8 cellular contexts compared by ENCODE assay signal in genomic region chr22:19177164-19178064, GRCh38. TPM values are rescaled to one million over a fixed set of nuclear protein-coding genes. Genes with fewer than 3 reads are reported as not detected.
DNase-seq lines count a peak whose midpoint lies in the region; ATAC-seq and TF ChIP-seq lines count a peak whose summit lies in the region.

No MANE protein-coding gene starts in this region.

- no peak overlapping the region for H2BK15ac ChIP-seq in mesenchymal stem cell (ENCODE audit: low read depth, poor library complexity, severe bottlenecking)

- ATAC-seq in heart right ventricle (no peak), Right ventricle myocardium superior (ENCODE audit: poor library complexity) (no peak), body of pancreas (no peak), HG02870 (IDR thresholded peaks at IDR 0.05; ENCODE audit: unreplicated experiment) (no peak), GM21737 (IDR thresholded peaks at IDR 0.05; ENCODE audit: unreplicated experiment) (no peak)

- peak overlapping the region; percentile 66 to 96 (median 89) for H3K4me3 ChIP-seq in heart right ventricle
- peak overlapping the region; percentile 35 to 86 for H3K4me3 ChIP-seq in body of pancreas
- H3K4me3 ChIP-seq in mesenchymal stem cell (ENCODE audit: insufficient read depth in 1 of 2, low read depth in 1 of 2, low read length in 2 of 2) = peak overlapping the region; percentile 82 to 90
- H3K4me3 ChIP-seq in vagina = peak overlapping the region; percentile 72 to 92

- no peak for TF ChIP-seq POLR2A in body of pancreas (IDR thresholded peaks at IDR 0.05)
- no peak for TF ChIP-seq POLR2A in vagina (IDR thresholded peaks at IDR 0.05)

- H3K27me3 ChIP-seq in heart right ventricle (no peaks in the 10 kb centered on the region), body of pancreas (no peaks in the 10 kb centered on the region), mesenchymal stem cell (ENCODE audit: control insufficient read depth in 1 of 2, insufficient read depth in 1 of 2, low read length in 2 of 2) (no peaks in the 10 kb centered on the region), vagina (no peaks in the 10 kb centered on the region)

- peak overlapping the region; percentile 88 for H3K4me2 ChIP-seq in mesenchymal stem cell (ENCODE audit: low read length, poor library complexity, severe bottlenecking)

- DNase-seq in heart right ventricle (no peak), Right ventricle myocardium superior (no peak), body of pancreas (no peak), mesenchymal stem cell (no peak), vagina (ENCODE audit: extremely low spot score in 2 of 2) (no peak)
- no peak for DNase-seq in activated CD4-positive, alpha-beta T cell treated with anti-CD3 and anti-CD28 coated beads for 4 hours

- peak overlapping the region in 1 of 2 experiments; percentile 93 for H3K23ac ChIP-seq in mesenchymal stem cell (ENCODE audit: low read length in 2 of 2)

- H4K8ac ChIP-seq in mesenchymal stem cell (ENCODE audit: low read length) = peak overlapping the region; percentile 55

- peaks cover 20 to 65% (median 52%) of the 10 kb centered on the region in 9 donors for H3K4me1 ChIP-seq in heart right ventricle
- peaks cover 64% of the 10 kb centered on the region for H3K4me1 ChIP-seq in body of pancreas
- H3K4me1 ChIP-seq in mesenchymal stem cell (ENCODE audit: control insufficient read depth, insufficient read depth, low read depth, low read length) = peaks cover 59% of the 10 kb centered on the region
- peaks cover 59% of the 10 kb centered on the region for H3K4me1 ChIP-seq in vagina

- H3K36me3 ChIP-seq in heart right ventricle (no peaks in the 10 kb centered on the region), body of pancreas (replicated peaks in 1 of 2; ENCODE audit: insufficient read depth in 1 of 2, low read depth in 2 of 2) (no peaks in the 10 kb centered on the region), mesenchymal stem cell (ENCODE audit: control insufficient read depth in 1 of 2, insufficient read depth in 2 of 2, low read depth in 1 of 2, low read length in 2 of 2) (peaks cover 15 to 51% of the 10 kb centered on the region in 2 experiments), vagina (no peaks in the 10 kb centered on the region)

- TF ChIP-seq CTCF in heart right ventricle (IDR thresholded peaks at IDR 0.05) = no peak
- no peak for TF ChIP-seq CTCF in body of pancreas (IDR thresholded peaks at IDR 0.05)
- TF ChIP-seq CTCF in vagina (IDR thresholded peaks at IDR 0.05) = no peak

- peak overlapping the region in 1 of 2 experiments; percentile 96 for H3K14ac ChIP-seq in mesenchymal stem cell (ENCODE audit: low read length in 2 of 2)

- no peak overlapping the region for H2AK5ac ChIP-seq in mesenchymal stem cell (ENCODE audit: low read length, severe bottlenecking)

- H3K27ac ChIP-seq in heart right ventricle (peak overlapping the region; percentile 12 to 93 (median 88)), body of pancreas (peak overlapping the region; percentile 71 to 94 (median 92)), mesenchymal stem cell (ENCODE audit: low read length, poor library complexity, severe bottlenecking) (no peak overlapping the region), vagina (peak overlapping the region; percentile 71)

- peak overlapping the region in 1 of 2 experiments; percentile 72 for H2BK12ac ChIP-seq in mesenchymal stem cell (ENCODE audit: low read length in 2 of 2)

- H3K18ac ChIP-seq in mesenchymal stem cell (ENCODE audit: low read depth in 1 of 2, low read length in 2 of 2) = peak overlapping the region; percentile 81 to 95

- intact Hi-C loops in heart right ventricle (cut with DNase I) = loop anchor here in 3 of 10 donors (1.0 to 5.0 kb wide), 4 partner anchors 115 to 302 kb away; partner anchors contain the start of genes CDC45 (in 2 of the 3), CLTCL1 (in 2 of the 3), HIRA (in 2 of the 3) and MRPL40 (in 2 of the 3)
- intact Hi-C loops in Right ventricle myocardium superior (cut with DNase I) = no loop called here
- intact Hi-C loops in body of pancreas (cut with DNase I) = loop anchor here (5.0 kb wide), 1 partner anchor 50 kb away; no protein-coding TSS in a partner anchor
- intact Hi-C loops in vagina (cut with DNase I) = no loop called here

- no peak overlapping the region for H2AFZ ChIP-seq in mesenchymal stem cell (ENCODE audit: low read depth, low read length)

- H3K4ac ChIP-seq in mesenchymal stem cell (ENCODE audit: low read depth in 1 of 2, low read length in 2 of 2) = peak overlapping the region; percentile 57 to 93

- no peaks in the 10 kb centered on the region for H3K9me3 ChIP-seq in heart right ventricle
- H3K9me3 ChIP-seq in body of pancreas = no peaks in the 10 kb centered on the region
- no peaks in the 10 kb centered on the region for H3K9me3 ChIP-seq in mesenchymal stem cell (ENCODE audit: control insufficient read depth, low read length)
- no peaks in the 10 kb centered on the region for H3K9me3 ChIP-seq in vagina

- H3K79me1 ChIP-seq in mesenchymal stem cell (replicated peaks; ENCODE audit: low read length, poor library complexity, severe bottlenecking) = peaks cover 14% of the 10 kb centered on the region

- H4K91ac ChIP-seq in mesenchymal stem cell (ENCODE audit: low read length) = peak overlapping the region; percentile 90

- peak overlapping the region; percentile 81 for H3K9ac ChIP-seq in mesenchymal stem cell (ENCODE audit: low read length)

- no peak overlapping the region for H2BK5ac ChIP-seq in mesenchymal stem cell (ENCODE audit: low read depth, low read length, poor library complexity, severe bottlenecking)

- no peak overlapping the region for H2BK120ac ChIP-seq in mesenchymal stem cell (ENCODE audit: low read depth, low read length)

- WGBS in heart right ventricle, 2 donors = 35 to 39% methylated on average over 55 of the region's 55 CpGs
- 25 to 33% methylated on average over 16 to 51 of the region's 55 CpGs for WGBS in body of pancreas, 2 donors
- 35% methylated on average over 55 of the region's 55 CpGs for WGBS in mesenchymal stem cell

RNA-seq across cellular contexts. Expression of gene SLC25A1, which starts 1.1 kb away (rescaled TPM):
- total RNA-seq in heart right ventricle (10 to 100 TPM; 14.8 to 29.1 (median 19.9) TPM), Right ventricle myocardium superior (26.6 TPM), body of pancreas (10 to 100 TPM; 39.7 to 87.0 TPM), vagina (44.2 TPM)
- 10 to 100 TPM; 23.1 to 31.9 TPM for polyA plus RNA-seq in heart right ventricle
- 119 TPM for polyA plus RNA-seq in mesenchymal stem cell (2013, experiment 1 of 2)
- polyA plus RNA-seq in mesenchymal stem cell (2013, experiment 2 of 2) = 117 TPM

RNA-seq across cellular contexts. Expression of gene GSC2, which starts 27.3 kb away (rescaled TPM):
- total RNA-seq in heart right ventricle (not detected), Right ventricle myocardium superior (not detected), body of pancreas (not detected), vagina (not detected)
- not detected for polyA plus RNA-seq in heart right ventricle
- not detected for polyA plus RNA-seq in mesenchymal stem cell (2013, experiment 1 of 2)
- not detected for polyA plus RNA-seq in mesenchymal stem cell (2013, experiment 2 of 2)

RNA-seq across cellular contexts. Expression of gene ESS2, which starts 33.0 kb away (rescaled TPM):
- total RNA-seq in heart right ventricle = 10 to 100 TPM in 3 of 10 donors, 1 to 10 TPM in 7; 7.5 to 11.5 (median 9.2) TPM
- polyA plus RNA-seq in heart right ventricle = 10 to 100 TPM; 12.4 to 14.3 TPM
- 6.7 TPM for total RNA-seq in Right ventricle myocardium superior
- 1 to 10 TPM; 4.6 to 7.3 TPM for total RNA-seq in body of pancreas
- 11.9 TPM for polyA plus RNA-seq in mesenchymal stem cell (2013, experiment 1 of 2)
- polyA plus RNA-seq in mesenchymal stem cell (2013, experiment 2 of 2) = 11.8 TPM
- total RNA-seq in vagina = 13.8 TPM

RNA-seq across cellular contexts. Expression of gene TSSK2, which starts 46.3 kb away (rescaled TPM):
- under 1 TPM in 1 of 10 donors, not detected in 9; 0.19 TPM for total RNA-seq in heart right ventricle
- polyA plus RNA-seq in heart right ventricle = under 1 TPM; 0.14 to 0.37 TPM
- not detected for total RNA-seq in Right ventricle myocardium superior
- total RNA-seq in body of pancreas = under 1 TPM in 1 of 2 donors, not detected in 1; 0.33 TPM
- not detected for polyA plus RNA-seq in mesenchymal stem cell (2013, experiment 1 of 2)
- polyA plus RNA-seq in mesenchymal stem cell (2013, experiment 2 of 2) = not detected
- total RNA-seq in vagina = not detected

RNA-seq across cellular contexts. Expression of gene DGCR2, which starts 55.2 kb away (rescaled TPM):
- total RNA-seq in heart right ventricle (10 to 100 TPM; 27.0 to 58.0 (median 42.2) TPM), Right ventricle myocardium superior (29.7 TPM), body of pancreas (10 to 100 TPM; 43.8 to 89.3 TPM), vagina (66.3 TPM)
- polyA plus RNA-seq in heart right ventricle = 10 to 100 TPM; 17.0 to 28.5 TPM
- 30.8 TPM for polyA plus RNA-seq in mesenchymal stem cell (2013, experiment 1 of 2)
- polyA plus RNA-seq in mesenchymal stem cell (2013, experiment 2 of 2) = 29.3 TPM
